ENCODE assay signal across 30 cellular contexts in genomic region chr18:58468191-58468590, GRCh38.
"Had no signal": no experiment of that assay in that cellular context is flagged by ENCODE, and none has a peak within 500 bp of the region (broad histone marks: within the 10 kb centered on the region; RNA-seq: fewer than 3 reads in every experiment).

No MANE protein-coding gene starts in this region.

- H3K4me3 Mint-ChIP-seq: activated CD4-positive, alpha-beta memory T cell treated with anti-CD3 and anti-CD28 coated beads, Interleukin-2, amount 10 ng/mL, durations not matched to agents 7 days and 5 days; activated CD4-positive, alpha-beta T cell treated with anti-CD3 and anti-CD28 coated beads, Interleukin-2, amount 10 ng/mL, durations not matched to agents 7 days and 5 days; activated naive CD4-positive, alpha-beta T cell treated with anti-CD3 and anti-CD28 coated beads, Interleukin-2, amount 10 ng/mL, durations not matched to agents 7 days and 5 days; activated T-cell treated with anti-CD3 and anti-CD28 coated beads, Interleukin-2, amount 50 U/mL, for 24 hours; activated T-cell treated with anti-CD3 and anti-CD28 coated beads, Interleukin-2, amount 50 U/mL, for 72 hours; dendritic cell treated with granulocyte-macrophage colony-stimulating factor and Interleukin-4, amounts not matched to agents 40 ng/mL and 50 ng/mL, for 4 days; endodermal cell had no signal

- ATAC-seq: activated naive CD4-positive, alpha-beta T cell treated with anti-CD3 and anti-CD28 coated beads, Interleukin-2, amount 50 U/mL, for 72 hours; activated T-cell treated with anti-CD3 and anti-CD28 coated beads, Interleukin-2, amount 50 U/mL, for 72 hours; gastrocnemius medialis; heart left ventricle had no signal

- H3K4me3 ChIP-seq: cardiac muscle cell, coronary artery, dorsolateral prefrontal cortex, esophagus squamous epithelium, gastrocnemius medialis, heart left ventricle had no signal

- H3K4me1 Mint-ChIP-seq: activated CD4-positive, alpha-beta memory T cell treated with anti-CD3 and anti-CD28 coated beads, Interleukin-2, amount 10 ng/mL, durations not matched to agents 7 days and 5 days; activated CD4-positive, alpha-beta T cell treated with anti-CD3 and anti-CD28 coated beads, Interleukin-2, amount 10 ng/mL, durations not matched to agents 7 days and 5 days; activated naive CD4-positive, alpha-beta T cell treated with anti-CD3 and anti-CD28 coated beads, Interleukin-2, amount 10 ng/mL, durations not matched to agents 7 days and 5 days; endodermal cell had no signal

- H3K36me3 Mint-ChIP-seq: activated naive CD4-positive, alpha-beta T cell treated with anti-CD3 and anti-CD28 coated beads, Interleukin-2, amount 10 ng/mL, durations not matched to agents 7 days and 5 days had no signal

- H3K4me1 ChIP-seq: gastrocnemius medialis, heart left ventricle had no signal

- H3K36me3 ChIP-seq: brain microvascular endothelial cell, cardiac muscle cell, esophagus squamous epithelium, gastrocnemius medialis, heart left ventricle had no signal

- H3K9me3 Mint-ChIP-seq: dendritic cell treated with granulocyte-macrophage colony-stimulating factor and Interleukin-4, amounts not matched to agents 40 ng/mL and 50 ng/mL, for 4 days had no signal

- FAIRE-seq: astrocyte had no signal

- H3K27ac ChIP-seq: brain microvascular endothelial cell, cardiac muscle cell, coronary artery, dorsolateral prefrontal cortex, esophagus squamous epithelium, gastrocnemius medialis, heart left ventricle had no signal

- DNase-seq: activated CD4-positive, alpha-beta memory T cell treated with anti-CD3 and anti-CD28 coated beads, Interleukin-2, amount 10 ng/mL, durations not matched to agents 7 days and 5 days; activated CD4-positive, alpha-beta T cell treated with anti-CD3 and anti-CD28 coated beads for 4 hours; activated CD4-positive, alpha-beta T cell treated with anti-CD3 and anti-CD28 coated beads, Interleukin-2, amount 10 ng/mL, durations not matched to agents 7 days and 5 days; activated CD4-positive, alpha-beta T cell treated with anti-CD3 and anti-CD28 coated beads, Interleukin-2, amount 50 U/mL, for 4 hours; activated CD4-positive, CD25-positive, alpha-beta regulatory T cell; activated CD4-positive, CD25-positive, alpha-beta regulatory T cell treated with anti-CD3 and anti-CD28 coated beads, Interleukin-2, amount 50 U/mL, for 72 hours; activated CD8-positive, alpha-beta memory T cell treated with anti-CD3 and anti-CD28 coated beads, Interleukin-2, amount 50 U/mL, for 48 hours; activated gamma-delta T cell; activated naive CD4-positive, alpha-beta T cell; activated naive CD4-positive, alpha-beta T cell treated with anti-CD3 and anti-CD28 coated beads, Interleukin-2, amount 10 ng/mL, durations not matched to agents 7 days and 5 days; activated T-cell treated with anti-CD3 and anti-CD28 coated beads for 4 hours; activated T-cell treated with anti-CD3 and anti-CD28 coated beads, Interleukin-2, amount 50 U/mL, for 24 hours; activated T-cell treated with anti-CD3 and anti-CD28 coated beads, Interleukin-2, amount 50 U/mL, for 72 hours; amniotic stem cell; anterior cingulate cortex; brain microvascular endothelial cell; central memory CD4-positive, alpha-beta T cell; dorsolateral prefrontal cortex; effector memory CD4-positive, alpha-beta T cell; endodermal cell; esophagus squamous epithelium; gastrocnemius medialis; glutamatergic neuron; heart left ventricle; T-helper 2 cell had no signal

- H3K27ac Mint-ChIP-seq: activated CD4-positive, alpha-beta memory T cell treated with anti-CD3 and anti-CD28 coated beads, Interleukin-2, amount 10 ng/mL, durations not matched to agents 7 days and 5 days; activated CD4-positive, alpha-beta T cell treated with anti-CD3 and anti-CD28 coated beads, Interleukin-2, amount 10 ng/mL, durations not matched to agents 7 days and 5 days; activated naive CD4-positive, alpha-beta T cell treated with anti-CD3 and anti-CD28 coated beads, Interleukin-2, amount 10 ng/mL, durations not matched to agents 7 days and 5 days; activated naive CD4-positive, alpha-beta T cell treated with anti-CD3 and anti-CD28 coated beads, Interleukin-2, amount 50 U/mL, for 72 hours; activated T-cell treated with anti-CD3 and anti-CD28 coated beads, Interleukin-2, amount 50 U/mL, for 24 hours; activated T-cell treated with anti-CD3 and anti-CD28 coated beads, Interleukin-2, amount 50 U/mL, for 72 hours; dendritic cell treated with granulocyte-macrophage colony-stimulating factor and Interleukin-4, amounts not matched to agents 40 ng/mL and 50 ng/mL, for 4 days; endodermal cell had no signal

- H3K9me3 ChIP-seq: gastrocnemius medialis, heart left ventricle had no signal

- H3K27me3 ChIP-seq: brain microvascular endothelial cell, cardiac muscle cell, esophagus squamous epithelium, gastrocnemius medialis, heart left ventricle had no signal
